In the genomic region with DNA sequence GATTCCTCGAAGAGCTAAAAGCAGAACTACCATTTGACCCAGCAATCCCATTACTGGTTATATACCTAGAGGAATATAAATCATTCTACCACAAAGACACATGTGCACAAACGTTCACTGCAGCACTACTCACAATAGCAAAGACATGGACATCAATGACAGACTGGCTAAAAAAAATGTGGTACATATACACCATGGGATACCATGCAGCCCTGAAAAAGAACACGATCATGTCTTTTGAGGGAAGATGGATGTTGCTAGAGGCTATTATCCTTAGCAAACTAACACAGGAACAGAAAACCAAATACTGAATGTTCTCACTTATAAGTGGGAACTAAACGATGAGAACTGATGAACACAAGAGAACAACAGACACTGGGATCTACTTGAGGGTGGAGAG, we compare ENCODE assay signal across 2 cellular contexts.
TF ChIP-seq lines count a peak whose summit lies in the region.

No MANE protein-coding gene starts in this region.

TF ChIP-seq in SK-N-SH treated with all-trans-retinoic acid at 6 μM for 48 hours, 23 proteins besides CTCF, POLR2A, EP300 and RAD21:
- peak; percentile 34; the same call in 1 of the 2 replicates for TF ChIP-seq ZNF8 (CRISPR knock-in tag; IDR thresholded peaks at IDR 0.05)

TF ChIP-seq in H1, 55 proteins besides CTCF, POLR2A, EP300 and RAD21:
- TF ChIP-seq KDM1A (IDR thresholded peaks at IDR 0.05; ENCODE audit: borderline replicate concordance, low read length), result peak; percentile 52; the same call in 1 of the 2 replicates
